Comparison of ENCODE assay signal across 19 cellular contexts in genomic region chr12:119868992-119869391, GRCh38. TPM values are rescaled to one million over a fixed set of nuclear protein-coding genes. Genes with fewer than 3 reads are reported as not detected.
DNase-seq lines count a peak whose midpoint lies in the region; ATAC-seq and TF ChIP-seq lines count a peak whose summit lies in the region.
"Had no signal": no experiment of that assay in that cellular context is flagged by ENCODE, and none has a peak within 500 bp of the region (broad histone marks: within the 10 kb centered on the region; RNA-seq: fewer than 3 reads in every experiment).

No MANE protein-coding gene starts in this region.

- H3K36me3 Mint-ChIP-seq in CD14-positive monocyte = peaks cover 46 to 82% of the 10 kb centered on the region in 2 donors
- H3K36me3 Mint-ChIP-seq: stimulated activated memory B cell treated with anti-CD40 and anti-IgM and Interleukin-4, amounts not matched to agents 10 μg/mL and 1 μg/mL and 100 μg/mL, for 72 hours had no signal

- H3K4me1 ChIP-seq in IMR-90 (ENCODE audit: control insufficient read depth, insufficient read depth, low read length) = 0 out of 2 replicates have a peak, but pooled peaks cover 2% of the 10 kb centered on the region
- peaks cover 3% of the 10 kb centered on the region for H3K4me1 ChIP-seq in mesenchymal stem cell (ENCODE audit: control insufficient read depth, insufficient read depth, low read depth, low read length)
- H3K4me1 ChIP-seq: heart right ventricle had no signal

- 0 out of 2 replicates have a peak overlapping the region, but pooled peaks have one; percentile 11 for H3K14ac ChIP-seq in IMR-90 (replicated peaks; ENCODE audit: low read depth, low read length)
- H3K14ac ChIP-seq in mesenchymal stem cell (ENCODE audit: low read length in 2 of 2) = no peak overlapping the region

- H4K91ac ChIP-seq in IMR-90 (ENCODE audit: insufficient read depth, low read depth, low read length) = peak overlapping the region; percentile 59; the same call in 1 of the 2 replicates
- no peak overlapping the region for H4K91ac ChIP-seq in mesenchymal stem cell (ENCODE audit: low read length)

- TF ChIP-seq RAD21 in IMR-90 (IDR thresholded peaks at IDR 0.05; ENCODE audit: low read length) = no peak

- CTCF ChIA-PET in IMR-90 (lab: Yijun Ruan, JAX) = no interaction called here

- H3K23ac ChIP-seq in IMR-90 (ENCODE audit: low read depth, low read length) (no peak overlapping the region), mesenchymal stem cell (ENCODE audit: low read length in 2 of 2) (no peak overlapping the region)

- peak overlapping the region; percentile 40; the same call in 1 of the 2 replicates for H3K18ac ChIP-seq in IMR-90 (ENCODE audit: low read depth, low read length)
- no peak overlapping the region for H3K18ac ChIP-seq in mesenchymal stem cell (ENCODE audit: low read depth in 1 of 2, low read length in 2 of 2)

- H3K9me3 Mint-ChIP-seq in CD14-positive monocyte = no peaks in the 10 kb centered on the region
- H3K9me3 Mint-ChIP-seq: activated T-helper 17 cell treated with anti-CD3 and anti-CD28 coated beads, Interleukin-2, amount 50 U/mL, for 72 hours; naive thymus-derived CD8-positive, alpha-beta T cell; stimulated activated memory B cell treated with anti-CD40 and anti-IgM and Interleukin-4, amounts not matched to agents 10 μg/mL and 1 μg/mL and 100 μg/mL, for 72 hours had no signal

- H2AK5ac ChIP-seq in IMR-90 (ENCODE audit: low read depth, low read length) = 0 out of 2 replicates have a peak overlapping the region, but pooled peaks have one; percentile 7
- H2AK5ac ChIP-seq in mesenchymal stem cell (ENCODE audit: low read length, severe bottlenecking) = no peak overlapping the region

- H3K4me1 Mint-ChIP-seq in CD14-positive monocyte = no peaks in the 10 kb centered on the region
- H3K4me1 Mint-ChIP-seq: activated T-helper 17 cell treated with anti-CD3 and anti-CD28 coated beads, Interleukin-2, amount 50 U/mL, for 72 hours; naive thymus-derived CD8-positive, alpha-beta T cell; stimulated activated memory B cell treated with anti-CD40 and anti-IgM and Interleukin-4, amounts not matched to agents 10 μg/mL and 1 μg/mL and 100 μg/mL, for 72 hours had no signal

- TF ChIP-seq CTCF in IMR-90 (conservative IDR thresholded peaks at IDR 0.05; ENCODE audit: low read depth, low read length) (no peak), choroid plexus epithelial cell (conservative IDR thresholded peaks at IDR 0.05; ENCODE audit: low read depth, low read length) (no peak), CD14-positive monocyte (IDR thresholded peaks at IDR 0.05) (no peak)

- H4K20me1 ChIP-seq in IMR-90 (ENCODE audit: insufficient read depth, low read length) = no peaks in the 10 kb centered on the region

- peaks cover 2% of the 10 kb centered on the region; the same call in 1 of the 2 replicates for H3K36me3 ChIP-seq in IMR-90 (ENCODE audit: control insufficient read depth, insufficient read depth, low read length)
- H3K36me3 ChIP-seq in mesenchymal stem cell (ENCODE audit: control insufficient read depth in 1 of 2, insufficient read depth in 2 of 2, low read depth in 1 of 2, low read length in 2 of 2) = no peaks in the 10 kb centered on the region

- H2BK5ac ChIP-seq in IMR-90 (ENCODE audit: low read depth, low read length, poor library complexity, severe bottlenecking) (peak overlapping the region; percentile 54), mesenchymal stem cell (ENCODE audit: low read depth, low read length, poor library complexity, severe bottlenecking) (no peak overlapping the region)

- H3K9ac ChIP-seq in IMR-90 (ENCODE audit: low read depth, low read length) (no peak overlapping the region), mesenchymal stem cell (ENCODE audit: low read length) (peak overlapping the region; percentile 80)
- H3K9ac ChIP-seq: BLaER1 treated with 17β-estradiol and CSF1 and Interleukin-3, amounts not matched to agents 10 nM and 100 nM had no signal

- H3K27ac ChIP-seq in IMR-90 (ENCODE audit: insufficient read depth, low read length) (no peak overlapping the region), mesenchymal stem cell (ENCODE audit: low read length, poor library complexity, severe bottlenecking) (no peak overlapping the region)

- dilution Hi-C loops in IMR-90 (cut with HindIII; ENCODE audit: low sequenced_read_pairs, unreplicated experiment) = no loop called here

- H3K27ac Mint-ChIP-seq in CD14-positive monocyte = no peak overlapping the region
- H3K27ac Mint-ChIP-seq: activated T-helper 17 cell treated with anti-CD3 and anti-CD28 coated beads, Interleukin-2, amount 50 U/mL, for 72 hours; naive thymus-derived CD8-positive, alpha-beta T cell; stimulated activated memory B cell treated with anti-CD40 and anti-IgM and Interleukin-4, amounts not matched to agents 10 μg/mL and 1 μg/mL and 100 μg/mL, for 72 hours had no signal

- H2BK20ac ChIP-seq in IMR-90 (ENCODE audit: low read depth, low read length) = peak overlapping the region; percentile 13; the same call in 1 of the 2 replicates

- H3K9me3 ChIP-seq in IMR-90 (ENCODE audit: control insufficient read depth, insufficient read depth, low read length) = no peaks in the 10 kb centered on the region
- H3K9me3 ChIP-seq in mesenchymal stem cell (ENCODE audit: control insufficient read depth, low read length) = no peaks in the 10 kb centered on the region
- H3K9me3 ChIP-seq: BLaER1 treated with 17β-estradiol and CSF1 and Interleukin-3, amounts not matched to agents 10 nM and 100 nM; heart right ventricle had no signal

- POLR2A ChIA-PET in IMR-90 (lab: Charles Lee; ENCODE audit: unreplicated experiment) = no interaction called here

- H3K4ac ChIP-seq in IMR-90 (ENCODE audit: low read depth, low read length) (peak overlapping the region; percentile 47; the same call in 1 of the 2 replicates), mesenchymal stem cell (ENCODE audit: low read depth in 1 of 2, low read length in 2 of 2) (no peak overlapping the region)

- no peak overlapping the region for H3K56ac ChIP-seq in IMR-90 (ENCODE audit: extremely low read depth, insufficient read depth, low read length)

- intact Hi-C loops in IMR-90 (cut with micrococcal nuclease) = no loop called here
- intact Hi-C loops in CD14-positive monocyte (cut with micrococcal nuclease) = no loop called here

- DNase-seq in Ammon's horn (ENCODE audit: low spot score) (peak; percentile 54), IMR-90 (peak; percentile 54), choroid plexus epithelial cell (ENCODE audit: low read depth) (peak; percentile 11), mesenchymal stem cell (no peak), CD14-positive monocyte (ENCODE audit: low spot score) (no peak), RPMI8226 (no peak), SKM-1 treated with dmso at 0.1 percent for 144 hours (lab: John Stamatoyannopoulos, UW; ENCODE audit: unreplicated experiment) (no peak)
- DNase-seq: activated CD4-positive, alpha-beta T cell treated with anti-CD3 and anti-CD28 coated beads, Interleukin-2, amount 50 U/mL, for 48 hours; GDM1; heart right ventricle; naive thymus-derived CD8-positive, alpha-beta T cell; NCI-H526; stimulated activated CD4-positive, alpha-beta T cell treated with anti-CD3 and anti-CD28 coated beads, Interleukin-4, amount 100 ng/mL, for 24 hours had no signal

- H4K8ac ChIP-seq in IMR-90 (ENCODE audit: low read depth in 2 of 2, low read length in 2 of 2) (peak overlapping the region; percentile 57 to 88), mesenchymal stem cell (ENCODE audit: low read length) (peak overlapping the region; percentile 35)

- H3K27me3 ChIP-seq in IMR-90 (ENCODE audit: control insufficient read depth, insufficient read depth, low read length) = no peaks in the 10 kb centered on the region
- no peaks in the 10 kb centered on the region for H3K27me3 ChIP-seq in mesenchymal stem cell (ENCODE audit: control insufficient read depth in 1 of 2, insufficient read depth in 1 of 2, low read length in 2 of 2)
- H3K27me3 ChIP-seq: BLaER1 treated with 17β-estradiol and CSF1 and Interleukin-3, amounts not matched to agents 10 nM and 100 nM; dorsolateral prefrontal cortex; heart right ventricle had no signal

- H2AFZ ChIP-seq in IMR-90 (replicated peaks; ENCODE audit: low read length, poor library complexity) (peak overlapping the region; percentile 72), mesenchymal stem cell (ENCODE audit: low read depth, low read length) (no peak overlapping the region)

- H2BK120ac ChIP-seq in IMR-90 (ENCODE audit: low read depth, low read length) = peak overlapping the region; percentile 35
- H2BK120ac ChIP-seq in mesenchymal stem cell (ENCODE audit: low read depth, low read length) = no peak overlapping the region

- ATAC-seq in IMR-90 (ENCODE audit: low read depth) (peak; percentile 27; the same call in 1 of the 2 replicates), HG02840 (IDR thresholded peaks at IDR 0.05; ENCODE audit: low FRiP score, unreplicated experiment) (no peak)
- ATAC-seq: activated T-helper 17 cell treated with anti-CD3 and anti-CD28 coated beads, Interleukin-2, amount 50 U/mL, for 72 hours; HepG2; naive thymus-derived CD8-positive, alpha-beta T cell; stimulated activated memory B cell treated with anti-CD40 and anti-IgM and Interleukin-4, amounts not matched to agents 10 μg/mL and 1 μg/mL and 100 μg/mL, for 72 hours had no signal

- no peak overlapping the region for H2BK15ac ChIP-seq in IMR-90 (ENCODE audit: low read depth, low read length)
- no peak overlapping the region for H2BK15ac ChIP-seq in mesenchymal stem cell (ENCODE audit: low read depth, poor library complexity, severe bottlenecking)

- H3K9me1 ChIP-seq in IMR-90 (ENCODE audit: insufficient read depth, low read length) = 0 out of 2 replicates have a peak, but pooled peaks cover 2% of the 10 kb centered on the region

- H3K4me3 ChIP-seq in IMR-90 (ENCODE audit: insufficient read depth, low read depth, low read length) (no peak overlapping the region), choroid plexus epithelial cell (ENCODE audit: low read depth, low read length) (no peak overlapping the region), mesenchymal stem cell (ENCODE audit: insufficient read depth in 1 of 2, low read depth in 1 of 2, low read length in 2 of 2) (peak overlapping the region in 1 of 2 experiments; percentile 1)
- H3K4me3 ChIP-seq: BLaER1 treated with 17β-estradiol and CSF1 and Interleukin-3, amounts not matched to agents 10 nM and 100 nM; dorsolateral prefrontal cortex; heart right ventricle had no signal

- in situ Hi-C loops in IMR-90 (cut with MboI; ENCODE audit: low sequenced_read_pairs) = no loop called here

- peak overlapping the region; percentile 76 for H4K5ac ChIP-seq in IMR-90 (ENCODE audit: low read depth, low read length)

- no peak overlapping the region for H2AK9ac ChIP-seq in IMR-90 (replicated peaks; ENCODE audit: low read depth, low read length, poor library complexity)

- no peaks in the 10 kb centered on the region for H3K27me3 Mint-ChIP-seq in CD14-positive monocyte (ENCODE audit: low read depth in 3 of 3)
- H3K27me3 Mint-ChIP-seq: activated T-helper 17 cell treated with anti-CD3 and anti-CD28 coated beads, Interleukin-2, amount 50 U/mL, for 72 hours; naive thymus-derived CD8-positive, alpha-beta T cell; stimulated activated memory B cell treated with anti-CD40 and anti-IgM and Interleukin-4, amounts not matched to agents 10 μg/mL and 1 μg/mL and 100 μg/mL, for 72 hours had no signal

- TF ChIP-seq POLR2A in IMR-90 (IDR thresholded peaks at IDR 0.05; ENCODE audit: low read depth, low read length) = no peak

- no peak overlapping the region for H2BK12ac ChIP-seq in mesenchymal stem cell (ENCODE audit: low read length in 2 of 2)

- H3K4me2 ChIP-seq in IMR-90 (ENCODE audit: low read depth, low read length) = no peak overlapping the region
- H3K4me2 ChIP-seq in mesenchymal stem cell (ENCODE audit: low read length, poor library complexity, severe bottlenecking) = no peak overlapping the region

- WGBS in IMR-90 (ENCODE audit: extremely low coverage in 2 of 2, insufficient read length in 1 of 2), 2 experiments = no CpG with 5 or more reads among the region's 5 CpGs
- 77% methylated on average over 4 of the region's 5 CpGs for WGBS in mesenchymal stem cell

- H3K79me1 ChIP-seq in IMR-90 (ENCODE audit: low read depth in 1 of 2, low read length in 2 of 2) (peaks cover 15% of the 10 kb centered on the region in 2 experiments), mesenchymal stem cell (replicated peaks; ENCODE audit: low read length, poor library complexity, severe bottlenecking) (peaks cover 8% of the 10 kb centered on the region)

- H3K4me3 Mint-ChIP-seq in CD14-positive monocyte = no peak overlapping the region
- H3K4me3 Mint-ChIP-seq: activated T-helper 17 cell treated with anti-CD3 and anti-CD28 coated beads, Interleukin-2, amount 50 U/mL, for 72 hours; naive thymus-derived CD8-positive, alpha-beta T cell; stimulated activated memory B cell treated with anti-CD40 and anti-IgM and Interleukin-4, amounts not matched to agents 10 μg/mL and 1 μg/mL and 100 μg/mL, for 72 hours had no signal

- no TSS peak for BruUV-seq in IMR-90 (replicated peaks; lab: Mats Ljungman, UMichigan)

RNA-seq across cellular contexts. Expression of gene CIT, which starts 8.1 kb away (rescaled TPM):
- total RNA-seq in IMR-90 (2012; rRNA removed) = 21.0 and 23.1 TPM in 2 replicates
- polyA plus RNA-seq in IMR-90 (2012; rRNA removed) (13.1 and 13.2 TPM in 2 replicates), CD14-positive monocyte (not detected)
- 4.5 and 5.6 TPM in 2 replicates for polyA plus RNA-seq in IMR-90 (2012; cell fraction: cytosol; rRNA removed)
- polyA plus RNA-seq in IMR-90 (2012; cell fraction: nucleus; rRNA removed; ENCODE audit: low replicate concordance) = 23.8 and 35.4 TPM in 2 replicates
- 2.6 TPM for polyA plus RNA-seq in mesenchymal stem cell (2013, experiment 1 of 2)
- polyA plus RNA-seq in mesenchymal stem cell (2013, experiment 2 of 2) = 2.3 TPM

Comparison
In these comparisons a context has a peak if more than half of its experiments do, and no peak if none do; other contexts are left out.
1. DNase-seq: peak in Ammon's horn (single experiment), IMR-90 (single experiment) and choroid plexus epithelial cell (single experiment); none in mesenchymal stem cell (single experiment), CD14-positive monocyte (single experiment), RPMI8226 (single experiment) and SKM-1 treated with dmso at 0.1 percent for 144 hours (single experiment).
2. RNA of gene CIT, which starts 8.1 kb away (polyA plus RNA-seq): 4.5 to 35.4 TPM in IMR-90; not detected in CD14-positive monocyte; every median in the first group is over 4 times any median in the second.